Comparison of ENCODE assay signal across 22 cellular contexts in genomic region chr5:144422025-144422424, GRCh38.
"Had no signal": no experiment of that assay in that cellular context is flagged by ENCODE, and none has a peak within 500 bp of the region (broad histone marks: within the 10 kb centered on the region; RNA-seq: fewer than 3 reads in every experiment).

No MANE protein-coding gene starts in this region.

- H3K27me3 Mint-ChIP-seq: activated naive CD8-positive, alpha-beta T cell; memory B cell; stimulated activated naive CD8-positive, alpha-beta T cell treated with anti-CD3 and anti-CD28 coated beads, Interleukin-15, amount 100 ng/mL, for 72 hours; T-cell had no signal

- H3K27me3 ChIP-seq: adrenal gland, gastroesophageal sphincter, tibial nerve had no signal

- H3K36me3 Mint-ChIP-seq: activated naive CD8-positive, alpha-beta T cell; memory B cell; naive thymus-derived CD8-positive, alpha-beta T cell; T-cell had no signal

- H3K27ac ChIP-seq: adrenal gland, epithelial cell of prostate, gastroesophageal sphincter, tibial nerve had no signal

- H3K27ac Mint-ChIP-seq: activated CD8-positive, alpha-beta T cell treated with anti-CD3 and anti-CD28 coated beads, Interleukin-2, amount 10 ng/mL, durations not matched to agents 7 days and 5 days; activated naive CD8-positive, alpha-beta T cell; memory B cell; naive thymus-derived CD8-positive, alpha-beta T cell; stimulated activated naive CD8-positive, alpha-beta T cell treated with anti-CD3 and anti-CD28 coated beads, Interleukin-15, amount 100 ng/mL, for 72 hours; T-cell had no signal

- H3K36me3 ChIP-seq: adrenal gland, gastroesophageal sphincter, tibial nerve had no signal

- ATAC-seq: activated CD8-positive, alpha-beta T cell treated with anti-CD3 and anti-CD28 coated beads, Interleukin-2, amount 10 ng/mL, durations not matched to agents 7 days and 5 days; gastroesophageal sphincter; naive thymus-derived CD8-positive, alpha-beta T cell; stimulated activated naive CD8-positive, alpha-beta T cell treated with anti-CD3 and anti-CD28 coated beads, Interleukin-15, amount 100 ng/mL, for 72 hours; T-cell had no signal

- H3K9me3 Mint-ChIP-seq: memory B cell had no signal

- H3K9me3 ChIP-seq: adrenal gland, tibial nerve had no signal

- H3K4me1 Mint-ChIP-seq: memory B cell; naive thymus-derived CD8-positive, alpha-beta T cell; stimulated activated naive CD8-positive, alpha-beta T cell treated with anti-CD3 and anti-CD28 coated beads, Interleukin-15, amount 100 ng/mL, for 72 hours; T-cell had no signal

- H3K4me3 Mint-ChIP-seq: activated CD8-positive, alpha-beta T cell treated with anti-CD3 and anti-CD28 coated beads, Interleukin-2, amount 10 ng/mL, durations not matched to agents 7 days and 5 days; activated naive CD8-positive, alpha-beta T cell; memory B cell; naive thymus-derived CD8-positive, alpha-beta T cell; stimulated activated naive CD8-positive, alpha-beta T cell treated with anti-CD3 and anti-CD28 coated beads, Interleukin-15, amount 100 ng/mL, for 72 hours; T-cell had no signal

- FAIRE-seq: islet of Langerhans, TTC549 had no signal

- H3K4me3 ChIP-seq: adrenal gland, gastroesophageal sphincter, tibial nerve had no signal

- H3K4me1 ChIP-seq: adrenal gland, gastroesophageal sphincter, tibial nerve had no signal

- DNase-seq: activated CD4-positive, alpha-beta T cell treated with anti-CD3 and anti-CD28 coated beads for 1 hour; activated CD4-positive, alpha-beta T cell treated with anti-CD3 and anti-CD28 coated beads, Interleukin-2, amount 50 U/mL, for 1 hour; activated CD8-positive, alpha-beta T cell treated with anti-CD3 and anti-CD28 coated beads, Interleukin-2, amount 10 ng/mL, durations not matched to agents 7 days and 5 days; activated T-cell treated with anti-CD3 and anti-CD28 coated beads, Interleukin-2, amount 50 U/mL, for 1 hour; adrenal gland; cerebellar nuclear complex; cortex of kidney; head of caudate nucleus; hypothalamus; naive thymus-derived CD8-positive, alpha-beta T cell; retina; stimulated activated CD4-positive, alpha-beta T cell treated with anti-CD3 and anti-CD28 coated beads, Interleukin-12 subunit alpha, Interleukin-12 subunit beta, amount 100 ng/mL, for 4 hours; stimulated activated CD4-positive, alpha-beta T cell treated with anti-CD3 and anti-CD28 coated beads, Interleukin-4, amount 100 ng/mL, for 4 hours; stimulated activated naive CD8-positive, alpha-beta T cell treated with anti-CD3 and anti-CD28 coated beads, Interleukin-15, amount 100 ng/mL, for 72 hours; T-cell had no signal
